Comparison of ENCODE assay signal across 13 cellular contexts in genomic region chr19:46466536-46467199, GRCh38. TPM values are rescaled to one million over a fixed set of nuclear protein-coding genes. Genes with fewer than 3 reads are reported as not detected.
DNase-seq lines count a peak whose midpoint lies in the region; ATAC-seq and TF ChIP-seq lines count a peak whose summit lies in the region.
"Had no signal": no experiment of that assay in that cellular context is flagged by ENCODE, and none has a peak within 500 bp of the region (broad histone marks: within the 10 kb centered on the region; RNA-seq: fewer than 3 reads in every experiment).

No MANE protein-coding gene starts in this region.

- H3K27me3 ChIP-seq in RWPE2 (ENCODE audit: insufficient read depth, poor library complexity, severe bottlenecking) (no peaks in the 10 kb centered on the region), uterus (no peaks in the 10 kb centered on the region)
- H3K27me3 ChIP-seq: body of pancreas had no signal

- H3K4me3 ChIP-seq in RWPE2 (ENCODE audit: severe bottlenecking): no peak overlapping the region
- H3K4me3 ChIP-seq in uterus: no peak overlapping the region
- H3K4me3 ChIP-seq: body of pancreas, GM23338 had no signal

- peak overlapping the region; percentile 86 for H3K27ac ChIP-seq in RWPE2 (ENCODE audit: poor library complexity, severe bottlenecking)
- H3K27ac ChIP-seq in uterus: peak overlapping the region; percentile 39 to 44
- H3K27ac ChIP-seq: body of pancreas had no signal

- no peak for TF ChIP-seq POLR2A in uterus (IDR thresholded peaks at IDR 0.05)

- H3K27me3 Mint-ChIP-seq in activated naive CD4-positive, alpha-beta T cell treated with anti-CD3 and anti-CD28 coated beads, Interleukin-2, amount 50 U/mL, for 24 hours: peaks cover 3% of the 10 kb centered on the region
- H3K27me3 Mint-ChIP-seq in activated naive CD4-positive, alpha-beta T cell treated with anti-CD3 and anti-CD28 coated beads, Interleukin-2, amount 10 ng/mL, durations not matched to agents 7 days and 5 days: peaks cover 58% of the 10 kb centered on the region
- no peaks in the 10 kb centered on the region for H3K27me3 Mint-ChIP-seq in type B pancreatic cell

- H3K9me3 ChIP-seq in RWPE2 (ENCODE audit: severe bottlenecking): no peaks in the 10 kb centered on the region
- H3K9me3 ChIP-seq in uterus: no peaks in the 10 kb centered on the region
- H3K9me3 ChIP-seq: body of pancreas had no signal

- CTCF ChIA-PET in activated naive CD4-positive, alpha-beta T cell treated with anti-CD3 and anti-CD28 coated beads, Interleukin-2, amount 10 ng/mL, durations not matched to agents 7 days and 5 days (lab: Charles Lee): interaction anchor here (0.5 kb wide), 1 partner anchor 66 kb away, joined by 4 read pairs; no protein-coding TSS in a partner anchor

- H3K4me1 Mint-ChIP-seq in activated naive CD4-positive, alpha-beta T cell treated with anti-CD3 and anti-CD28 coated beads, Interleukin-2, amount 50 U/mL, for 24 hours: peaks cover 6% of the 10 kb centered on the region
- H3K4me1 Mint-ChIP-seq in activated naive CD4-positive, alpha-beta T cell treated with anti-CD3 and anti-CD28 coated beads, Interleukin-2, amount 10 ng/mL, durations not matched to agents 7 days and 5 days: no peaks in the 10 kb centered on the region
- H3K4me1 Mint-ChIP-seq in type B pancreatic cell (ENCODE audit: unreplicated experiment): peaks cover 4% of the 10 kb centered on the region

- H3K4me3 Mint-ChIP-seq in activated naive CD4-positive, alpha-beta T cell treated with anti-CD3 and anti-CD28 coated beads, Interleukin-2, amount 50 U/mL, for 24 hours: no peak overlapping the region
- no peak overlapping the region for H3K4me3 Mint-ChIP-seq in activated naive CD4-positive, alpha-beta T cell treated with anti-CD3 and anti-CD28 coated beads, Interleukin-2, amount 10 ng/mL, durations not matched to agents 7 days and 5 days
- no peak overlapping the region for H3K4me3 Mint-ChIP-seq in type B pancreatic cell
- H3K4me3 Mint-ChIP-seq: GM23338 had no signal

- intact Hi-C loops in Right ventricle myocardium superior (cut with DNase I): no loop called here
- intact Hi-C loops in uterus (cut with DNase I; ENCODE audit: low total_unique reads): no loop called here

- no peak for DNase-seq in activated naive CD4-positive, alpha-beta T cell treated with anti-CD3 and anti-CD28 coated beads, Interleukin-2, amount 10 ng/mL, durations not matched to agents 7 days and 5 days
- DNase-seq in RWPE2 (ENCODE audit: low spot score): no peak
- peak; percentile 57 for DNase-seq in Right ventricle myocardium superior
- DNase-seq in uterus: peak; percentile 38 to 71
- no peak for DNase-seq in type B pancreatic cell (ENCODE audit: extremely low spot score, unreplicated experiment)
- DNase-seq in Kasumi-1 (lab: John Stamatoyannopoulos, UW): no peak
- DNase-seq: body of pancreas; islet precursor cell; stimulated activated CD4-positive, alpha-beta T cell treated with anti-CD3 and anti-CD28 coated beads, Interleukin-2, amount 100 ng/mL, for 48 hours; T-helper 9 cell had no signal

- TF ChIP-seq CTCF in RWPE2 (IDR thresholded peaks at IDR 0.05; ENCODE audit: poor library complexity, severe bottlenecking) (no peak), uterus (IDR thresholded peaks at IDR 0.05) (no peak), type B pancreatic cell (conservative IDR thresholded peaks at IDR 0.05) (no peak)

- H3K4me1 ChIP-seq in RWPE2 (ENCODE audit: insufficient read depth, poor library complexity, severe bottlenecking) (peaks cover 20% of the 10 kb centered on the region), uterus (no peaks in the 10 kb centered on the region)

- no peaks in the 10 kb centered on the region for H3K36me3 Mint-ChIP-seq in activated naive CD4-positive, alpha-beta T cell treated with anti-CD3 and anti-CD28 coated beads, Interleukin-2, amount 50 U/mL, for 24 hours
- H3K36me3 Mint-ChIP-seq in activated naive CD4-positive, alpha-beta T cell treated with anti-CD3 and anti-CD28 coated beads, Interleukin-2, amount 10 ng/mL, durations not matched to agents 7 days and 5 days: no peaks in the 10 kb centered on the region
- peaks cover 11% of the 10 kb centered on the region for H3K36me3 Mint-ChIP-seq in type B pancreatic cell

- H3K27ac Mint-ChIP-seq in activated naive CD4-positive, alpha-beta T cell treated with anti-CD3 and anti-CD28 coated beads, Interleukin-2, amount 50 U/mL, for 24 hours: peak overlapping the region; percentile 4
- no peak overlapping the region for H3K27ac Mint-ChIP-seq in activated naive CD4-positive, alpha-beta T cell treated with anti-CD3 and anti-CD28 coated beads, Interleukin-2, amount 10 ng/mL, durations not matched to agents 7 days and 5 days
- no peak overlapping the region for H3K27ac Mint-ChIP-seq in type B pancreatic cell
- H3K27ac Mint-ChIP-seq: GM23338 had no signal

- H3K9me3 Mint-ChIP-seq in activated naive CD4-positive, alpha-beta T cell treated with anti-CD3 and anti-CD28 coated beads, Interleukin-2, amount 50 U/mL, for 24 hours: no peaks in the 10 kb centered on the region
- H3K9me3 Mint-ChIP-seq in activated naive CD4-positive, alpha-beta T cell treated with anti-CD3 and anti-CD28 coated beads, Interleukin-2, amount 10 ng/mL, durations not matched to agents 7 days and 5 days: no peaks in the 10 kb centered on the region
- H3K9me3 Mint-ChIP-seq in type B pancreatic cell: no peaks in the 10 kb centered on the region
- H3K9me3 Mint-ChIP-seq: GM23338 had no signal

- ATAC-seq in RWPE2 (ENCODE audit: low read depth) (peak; percentile 75), Right ventricle myocardium superior (ENCODE audit: poor library complexity) (no peak), GM21619 (IDR thresholded peaks at IDR 0.05; ENCODE audit: unreplicated experiment) (no peak)
- ATAC-seq: body of pancreas, GM23338 had no signal

- H3K36me3 ChIP-seq in RWPE2 (ENCODE audit: low read depth): no peaks in the 10 kb centered on the region
- H3K36me3 ChIP-seq in uterus: no peaks in the 10 kb centered on the region

RNA-seq across cellular contexts. Expression of gene PNMA8A, which starts 4.7 kb away (rescaled TPM):
- total RNA-seq in Right ventricle myocardium superior (7.3 TPM), uterus (10 to 100 TPM in 3 of 4 donors, 1 to 10 TPM in 1; 8.7 to 69.7 (median 16.1) TPM), type B pancreatic cell (ENCODE audit: low replicate concordance) (6.7 and 21.9 TPM in 2 replicates)

RNA-seq across cellular contexts. Expression of gene PNMA8B, which starts 29.0 kb away (rescaled TPM):
- total RNA-seq in Right ventricle myocardium superior (0.65 TPM), uterus (1 to 10 TPM in 3 of 4 donors, not detected in 1; 2.2 to 7.9 (median 3.1) TPM), type B pancreatic cell (ENCODE audit: low replicate concordance) (0.17 and 2.4 TPM in 2 replicates)

RNA-seq across cellular contexts. Expression of gene PNMA8C, which starts 37.9 kb away (rescaled TPM):
- not detected for total RNA-seq in Right ventricle myocardium superior
- total RNA-seq in uterus: 1 to 10 TPM in 1 of 4 donors, under 1 TPM in 2, not detected in 1; under 0.01 to 3.7 (median 0.73) TPM
- total RNA-seq in type B pancreatic cell (ENCODE audit: low replicate concordance): 0.10 and 2.0 TPM in 2 replicates
- total RNA-seq: body of pancreas had no signal

RNA-seq across cellular contexts. Expression of gene CCDC8, which starts 53.3 kb away (rescaled TPM):
- total RNA-seq in Right ventricle myocardium superior (28.1 TPM), uterus (10 to 100 TPM in 2 of 4 donors, 1 to 10 TPM in 2; 7.2 to 89.1 (median 26.2) TPM), type B pancreatic cell (ENCODE audit: low replicate concordance) (22.1 and 29.3 TPM in 2 replicates)

Comparison
In these comparisons a context has a peak if more than half of its experiments do, and no peak if none do; other contexts are left out.
1. DNase-seq: peak in Right ventricle myocardium superior (single experiment) and uterus (2 of 2); none in activated naive CD4-positive, alpha-beta T cell treated with anti-CD3 and anti-CD28 coated beads, Interleukin-2, amount 10 ng/mL, durations not matched to agents 7 days and 5 days (single experiment), RWPE2 (single experiment), type B pancreatic cell (single experiment) and Kasumi-1 (0 of 2).